Comparison of ENCODE assay signal across 8 cellular contexts in genomic region chr2:54503192-54503591, GRCh38. TPM values are rescaled to one million over a fixed set of nuclear protein-coding genes. Genes with fewer than 3 reads are reported as not detected.
DNase-seq lines count a peak whose midpoint lies in the region; ATAC-seq, FAIRE-seq and TF ChIP-seq lines count a peak whose summit lies in the region.

No MANE protein-coding gene starts in this region.

- intact Hi-C loops in transverse colon (cut with DNase I; ENCODE audit: low total_unique reads) = no loop called here

- POLR2A ChIA-PET in A549 (lab: Yijun Ruan, JAX) = interaction anchor here (0.6 kb wide), 1 partner anchor 22 kb away, joined by 3 read pairs; no protein-coding TSS in a partner anchor
- POLR2A ChIA-PET in GM10248 (lab: Yijun Ruan, JAX) = no interaction called here

- TF ChIP-seq EP300 in A549 (IDR thresholded peaks at IDR 0.05) (no peak), transverse colon (IDR thresholded peaks at IDR 0.05; ENCODE audit: low read depth) (no peak)

- CTCF ChIA-PET in A549 (lab: Yijun Ruan, JAX) = interaction anchor here (0.7 to 2.5 kb wide), 14 partner anchors 10 to 399 kb away, joined by 3 to 9 read pairs (median 3); no protein-coding TSS in a partner anchor
- CTCF ChIA-PET in GM10248 (lab: Yijun Ruan, JAX) = interaction anchor here (0.9 to 5.1 kb wide), 23 partner anchors 9 to 449 kb away, joined by 3 to 22 read pairs (median 4); no protein-coding TSS in a partner anchor

- H3K4me3 Mint-ChIP-seq in activated T-cell treated with anti-CD3 and anti-CD28 coated beads, Interleukin-2, amount 50 U/mL, for 72 hours = no peak overlapping the region

- no peak overlapping the region for H3K27ac ChIP-seq in A549
- no peak overlapping the region for H3K27ac ChIP-seq in transverse colon

- TF ChIP-seq POLR2A in A549 (IDR thresholded peaks at IDR 0.05; ENCODE audit: low read length) (no peak), transverse colon (IDR thresholded peaks at IDR 0.05) (no peak)

- H3K9me3 Mint-ChIP-seq in activated T-cell treated with anti-CD3 and anti-CD28 coated beads, Interleukin-2, amount 50 U/mL, for 72 hours = no peaks in the 10 kb centered on the region

- ATAC-seq in A549 = peak; percentile 82 to 87; a peak in 5 of 6 replicates
- ATAC-seq in activated T-cell treated with anti-CD3 and anti-CD28 coated beads, Interleukin-2, amount 50 U/mL, for 72 hours (replicated peaks in 1 of 2) = peak; percentile 57 to 62
- ATAC-seq in GM18517 (IDR thresholded peaks at IDR 0.05; ENCODE audit: unreplicated experiment) = no peak

- no peak for FAIRE-seq in A549 (lab: Jason Lieb, UNC)

- in situ Hi-C loops in transverse colon (cut with MboI; ENCODE audit: low pct_ligation_motif_present in 1 of 4, low pct_unique_long_range_greater_than_20kb in 1 of 4, low sequenced_read_pairs in 3 of 4) = loop anchor here in 3 of 4 donors (25.0 kb wide), 4 partner anchors 134 to 684 kb away; partner anchors contain the start of gene ACYP2 (in 1 of the 3)

- peak; percentile 65 for TF ChIP-seq CTCF in A549 (IDR thresholded peaks at IDR 0.05)
- peak; percentile 65 for TF ChIP-seq CTCF in GM10248 (IDR thresholded peaks at IDR 0.05; ENCODE audit: control extremely low read depth, extremely low read depth, low read depth, missing control alignments)
- peak; percentile 24 to 42 (median 37) for TF ChIP-seq CTCF in transverse colon (IDR thresholded peaks at IDR 0.05)

- WGBS in A549 (ENCODE audit: missing lambda C conversion rate) = 94% methylated on average over 3 of the region's 3 CpGs
- 80 to 83% methylated on average over 1 to 3 of the region's 3 CpGs for WGBS in transverse colon (ENCODE audit: low coverage in 1 of 2), 2 donors

- H3K36me3 ChIP-seq in transverse colon = no peaks in the 10 kb centered on the region

- no peak overlapping the region for H3K4me2 ChIP-seq in A549

- H3K36me3 Mint-ChIP-seq in activated T-cell treated with anti-CD3 and anti-CD28 coated beads, Interleukin-2, amount 50 U/mL, for 72 hours (ENCODE audit: insufficient read depth in 2 of 2) = no peaks in the 10 kb centered on the region

- H3K4me1 ChIP-seq in A549 (peaks cover 12% of the 10 kb centered on the region; the same call in 2 of the 3 replicates), transverse colon (peaks cover 0 to 39% (median 18%) of the 10 kb centered on the region in 4 donors)

- TF ChIP-seq RAD21 in A549 (conservative IDR thresholded peaks at IDR 0.05 in 1 of 2, IDR thresholded peaks at IDR 0.05 in 1 of 2) = peak; percentile 70 to 72

- peak in 1 of 2 experiments; percentile 60 for DNase-seq in A549 (ENCODE audit: low read depth in 1 of 2, low spot score in 1 of 2)
- DNase-seq in GM10248 (ENCODE audit: extremely low spot score) = peak; percentile 53
- DNase-seq in M059J (ENCODE audit: low read depth) = peak; percentile 23
- peak; percentile 42 to 43 for DNase-seq in activated T-cell treated with anti-CD3 and anti-CD28 coated beads, Interleukin-2, amount 50 U/mL, for 72 hours
- peak; percentile 74 for DNase-seq in islet precursor cell
- peak; percentile 28 for DNase-seq in transverse colon
- DNase-seq in mucosa of gallbladder (ENCODE audit: low spot score) = no peak

- no peak overlapping the region for H3K27ac Mint-ChIP-seq in activated T-cell treated with anti-CD3 and anti-CD28 coated beads, Interleukin-2, amount 50 U/mL, for 72 hours

- H3K27me3 Mint-ChIP-seq in activated T-cell treated with anti-CD3 and anti-CD28 coated beads, Interleukin-2, amount 50 U/mL, for 72 hours (ENCODE audit: low read depth) = no peaks in the 10 kb centered on the region

- no peaks in the 10 kb centered on the region for H3K27me3 ChIP-seq in transverse colon

- no peaks in the 10 kb centered on the region for H3K9me3 ChIP-seq in A549
- H3K9me3 ChIP-seq in transverse colon = no peaks in the 10 kb centered on the region

- no peaks in the 10 kb centered on the region for H3K4me1 Mint-ChIP-seq in activated T-cell treated with anti-CD3 and anti-CD28 coated beads, Interleukin-2, amount 50 U/mL, for 72 hours (ENCODE audit: low read depth)

- no peak overlapping the region for H3K4me3 ChIP-seq in A549
- no peak overlapping the region for H3K4me3 ChIP-seq in transverse colon

TF ChIP-seq in A549, 52 proteins besides CTCF, POLR2A, EP300 and RAD21:
- TF ChIP-seq ESRRA (IDR thresholded peaks at IDR 0.05; ENCODE audit: borderline replicate concordance, low read length) (no peak), CEBPB (IDR thresholded peaks at IDR 0.05) (no peak), HOXB5 (CRISPR knock-in tag; IDR thresholded peaks at IDR 0.05) (no peak), SMC3 (IDR thresholded peaks at IDR 0.05) (peak; percentile 52), NR3C1 (IDR thresholded peaks at IDR 0.05) (no peak), NPAS2 (CRISPR knock-in tag; IDR thresholded peaks at IDR 0.05; ENCODE audit: borderline replicate concordance) (no peak)

RNA-seq across cellular contexts. Expression of gene SPTBN1, which starts 47.1 kb away (rescaled TPM):
- polyA plus RNA-seq in A549 (2011; rRNA removed) (126 and 201 TPM in 2 replicates), A549 (2017; fragmentation: RNase III; extraction: RNeasy Plus Mini Kit Qiagen cat#74134 plus additional on column Dnase treatment) (105 to 117 TPM (median 115 TPM) in 3 replicates)
- polyA plus RNA-seq in A549 (2012; cell fraction: cytosol; rRNA removed) = 23.9 and 24.0 TPM in 2 replicates
- 235 and 325 TPM in 2 replicates for polyA plus RNA-seq in A549 (2012; cell fraction: nucleus; rRNA removed)
- 264 and 290 TPM in 2 replicates for polyA minus RNA-seq in A549 (2011; rRNA and poly(A)+ RNA removed)
- total RNA-seq in M059J (2014; rRNA removed; shearing (Covaris generic)) = 46.5 and 88.8 TPM in 2 replicates
- 100 to 1,000 TPM; 120 to 136 TPM for total RNA-seq in activated T-cell treated with anti-CD3 and anti-CD28 coated beads, Interleukin-2, amount 50 U/mL, for 72 hours
- total RNA-seq in transverse colon (100 to 1,000 TPM; 269 to 301 (median 285) TPM), mucosa of gallbladder (433 TPM)
